Comparison of ENCODE assay signal across 1 cellular context in the genomic region with DNA sequence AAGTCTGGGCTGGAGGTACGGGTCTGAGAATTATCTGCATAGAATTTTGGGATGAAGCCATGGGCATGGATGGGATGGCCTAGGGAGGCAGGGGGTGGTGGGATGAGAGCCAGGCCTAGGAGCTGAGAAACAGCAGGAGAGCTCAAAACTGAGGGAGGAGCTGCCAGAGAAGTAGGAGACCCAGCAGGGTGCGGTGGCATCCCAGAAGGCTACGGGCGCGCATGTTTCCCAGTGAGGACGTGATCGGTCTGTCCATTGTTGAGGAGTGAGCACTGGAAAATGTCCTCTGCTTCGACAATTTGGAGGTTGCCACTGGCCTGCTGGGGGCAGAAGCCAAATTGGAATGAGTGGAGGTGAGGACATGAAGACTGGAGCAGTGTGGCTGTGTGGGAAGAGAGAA.
TF ChIP-seq lines count a peak whose summit lies in the region.

No MANE protein-coding gene starts in this region.

TF ChIP-seq in GM23338, 12 proteins besides CTCF, POLR2A, EP300 and RAD21 (continued from another document):
- TF ChIP-seq, protein P1, sequence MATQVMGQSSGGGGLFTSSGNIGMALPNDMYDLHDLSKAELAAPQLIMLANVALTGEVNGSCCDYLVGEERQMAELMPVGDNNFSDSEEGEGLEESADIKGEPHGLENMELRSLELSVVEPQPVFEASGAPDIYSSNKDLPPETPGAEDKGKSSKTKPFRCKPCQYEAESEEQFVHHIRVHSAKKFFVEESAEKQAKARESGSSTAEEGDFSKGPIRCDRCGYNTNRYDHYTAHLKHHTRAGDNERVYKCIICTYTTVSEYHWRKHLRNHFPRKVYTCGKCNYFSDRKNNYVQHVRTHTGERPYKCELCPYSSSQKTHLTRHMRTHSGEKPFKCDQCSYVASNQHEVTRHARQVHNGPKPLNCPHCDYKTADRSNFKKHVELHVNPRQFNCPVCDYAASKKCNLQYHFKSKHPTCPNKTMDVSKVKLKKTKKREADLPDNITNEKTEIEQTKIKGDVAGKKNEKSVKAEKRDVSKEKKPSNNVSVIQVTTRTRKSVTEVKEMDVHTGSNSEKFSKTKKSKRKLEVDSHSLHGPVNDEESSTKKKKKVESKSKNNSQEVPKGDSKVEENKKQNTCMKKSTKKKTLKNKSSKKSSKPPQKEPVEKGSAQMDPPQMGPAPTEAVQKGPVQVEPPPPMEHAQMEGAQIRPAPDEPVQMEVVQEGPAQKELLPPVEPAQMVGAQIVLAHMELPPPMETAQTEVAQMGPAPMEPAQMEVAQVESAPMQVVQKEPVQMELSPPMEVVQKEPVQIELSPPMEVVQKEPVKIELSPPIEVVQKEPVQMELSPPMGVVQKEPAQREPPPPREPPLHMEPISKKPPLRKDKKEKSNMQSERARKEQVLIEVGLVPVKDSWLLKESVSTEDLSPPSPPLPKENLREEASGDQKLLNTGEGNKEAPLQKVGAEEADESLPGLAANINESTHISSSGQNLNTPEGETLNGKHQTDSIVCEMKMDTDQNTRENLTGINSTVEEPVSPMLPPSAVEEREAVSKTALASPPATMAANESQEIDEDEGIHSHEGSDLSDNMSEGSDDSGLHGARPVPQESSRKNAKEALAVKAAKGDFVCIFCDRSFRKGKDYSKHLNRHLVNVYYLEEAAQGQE (IDR thresholded peaks at IDR 0.05; ENCODE audit: unreplicated experiment), result no peak
- TF ChIP-seq CREB1 (CRISPR knock-in tag; IDR thresholded peaks at IDR 0.05; ENCODE audit: low read depth) (no peak), ZNF331 (CRISPR knock-in tag; IDR thresholded peaks at IDR 0.05; ENCODE audit: low read depth) (no peak), JUNB (IDR thresholded peaks at IDR 0.05; ENCODE audit: unreplicated experiment) (no peak), POLR2AphosphoS5 (IDR thresholded peaks at IDR 0.05; ENCODE audit: low read depth) (no peak), EZH2phosphoT487 (IDR thresholded peaks at IDR 0.05; ENCODE audit: unreplicated experiment) (no peak), ZNF114 (CRISPR knock-in tag; IDR thresholded peaks at IDR 0.05) (no peak), EZH2 (IDR thresholded peaks at IDR 0.05; ENCODE audit: low read depth, unreplicated experiment) (no peak), NANOG (IDR thresholded peaks at IDR 0.05; ENCODE audit: borderline replicate concordance) (no peak)
- TF ChIP-seq, protein P2, sequence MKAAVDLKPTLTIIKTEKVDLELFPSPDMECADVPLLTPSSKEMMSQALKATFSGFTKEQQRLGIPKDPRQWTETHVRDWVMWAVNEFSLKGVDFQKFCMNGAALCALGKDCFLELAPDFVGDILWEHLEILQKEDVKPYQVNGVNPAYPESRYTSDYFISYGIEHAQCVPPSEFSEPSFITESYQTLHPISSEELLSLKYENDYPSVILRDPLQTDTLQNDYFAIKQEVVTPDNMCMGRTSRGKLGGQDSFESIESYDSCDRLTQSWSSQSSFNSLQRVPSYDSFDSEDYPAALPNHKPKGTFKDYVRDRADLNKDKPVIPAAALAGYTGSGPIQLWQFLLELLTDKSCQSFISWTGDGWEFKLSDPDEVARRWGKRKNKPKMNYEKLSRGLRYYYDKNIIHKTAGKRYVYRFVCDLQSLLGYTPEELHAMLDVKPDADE (IDR thresholded peaks at IDR 0.05), result no peak
- TF ChIP-seq, protein P3, sequence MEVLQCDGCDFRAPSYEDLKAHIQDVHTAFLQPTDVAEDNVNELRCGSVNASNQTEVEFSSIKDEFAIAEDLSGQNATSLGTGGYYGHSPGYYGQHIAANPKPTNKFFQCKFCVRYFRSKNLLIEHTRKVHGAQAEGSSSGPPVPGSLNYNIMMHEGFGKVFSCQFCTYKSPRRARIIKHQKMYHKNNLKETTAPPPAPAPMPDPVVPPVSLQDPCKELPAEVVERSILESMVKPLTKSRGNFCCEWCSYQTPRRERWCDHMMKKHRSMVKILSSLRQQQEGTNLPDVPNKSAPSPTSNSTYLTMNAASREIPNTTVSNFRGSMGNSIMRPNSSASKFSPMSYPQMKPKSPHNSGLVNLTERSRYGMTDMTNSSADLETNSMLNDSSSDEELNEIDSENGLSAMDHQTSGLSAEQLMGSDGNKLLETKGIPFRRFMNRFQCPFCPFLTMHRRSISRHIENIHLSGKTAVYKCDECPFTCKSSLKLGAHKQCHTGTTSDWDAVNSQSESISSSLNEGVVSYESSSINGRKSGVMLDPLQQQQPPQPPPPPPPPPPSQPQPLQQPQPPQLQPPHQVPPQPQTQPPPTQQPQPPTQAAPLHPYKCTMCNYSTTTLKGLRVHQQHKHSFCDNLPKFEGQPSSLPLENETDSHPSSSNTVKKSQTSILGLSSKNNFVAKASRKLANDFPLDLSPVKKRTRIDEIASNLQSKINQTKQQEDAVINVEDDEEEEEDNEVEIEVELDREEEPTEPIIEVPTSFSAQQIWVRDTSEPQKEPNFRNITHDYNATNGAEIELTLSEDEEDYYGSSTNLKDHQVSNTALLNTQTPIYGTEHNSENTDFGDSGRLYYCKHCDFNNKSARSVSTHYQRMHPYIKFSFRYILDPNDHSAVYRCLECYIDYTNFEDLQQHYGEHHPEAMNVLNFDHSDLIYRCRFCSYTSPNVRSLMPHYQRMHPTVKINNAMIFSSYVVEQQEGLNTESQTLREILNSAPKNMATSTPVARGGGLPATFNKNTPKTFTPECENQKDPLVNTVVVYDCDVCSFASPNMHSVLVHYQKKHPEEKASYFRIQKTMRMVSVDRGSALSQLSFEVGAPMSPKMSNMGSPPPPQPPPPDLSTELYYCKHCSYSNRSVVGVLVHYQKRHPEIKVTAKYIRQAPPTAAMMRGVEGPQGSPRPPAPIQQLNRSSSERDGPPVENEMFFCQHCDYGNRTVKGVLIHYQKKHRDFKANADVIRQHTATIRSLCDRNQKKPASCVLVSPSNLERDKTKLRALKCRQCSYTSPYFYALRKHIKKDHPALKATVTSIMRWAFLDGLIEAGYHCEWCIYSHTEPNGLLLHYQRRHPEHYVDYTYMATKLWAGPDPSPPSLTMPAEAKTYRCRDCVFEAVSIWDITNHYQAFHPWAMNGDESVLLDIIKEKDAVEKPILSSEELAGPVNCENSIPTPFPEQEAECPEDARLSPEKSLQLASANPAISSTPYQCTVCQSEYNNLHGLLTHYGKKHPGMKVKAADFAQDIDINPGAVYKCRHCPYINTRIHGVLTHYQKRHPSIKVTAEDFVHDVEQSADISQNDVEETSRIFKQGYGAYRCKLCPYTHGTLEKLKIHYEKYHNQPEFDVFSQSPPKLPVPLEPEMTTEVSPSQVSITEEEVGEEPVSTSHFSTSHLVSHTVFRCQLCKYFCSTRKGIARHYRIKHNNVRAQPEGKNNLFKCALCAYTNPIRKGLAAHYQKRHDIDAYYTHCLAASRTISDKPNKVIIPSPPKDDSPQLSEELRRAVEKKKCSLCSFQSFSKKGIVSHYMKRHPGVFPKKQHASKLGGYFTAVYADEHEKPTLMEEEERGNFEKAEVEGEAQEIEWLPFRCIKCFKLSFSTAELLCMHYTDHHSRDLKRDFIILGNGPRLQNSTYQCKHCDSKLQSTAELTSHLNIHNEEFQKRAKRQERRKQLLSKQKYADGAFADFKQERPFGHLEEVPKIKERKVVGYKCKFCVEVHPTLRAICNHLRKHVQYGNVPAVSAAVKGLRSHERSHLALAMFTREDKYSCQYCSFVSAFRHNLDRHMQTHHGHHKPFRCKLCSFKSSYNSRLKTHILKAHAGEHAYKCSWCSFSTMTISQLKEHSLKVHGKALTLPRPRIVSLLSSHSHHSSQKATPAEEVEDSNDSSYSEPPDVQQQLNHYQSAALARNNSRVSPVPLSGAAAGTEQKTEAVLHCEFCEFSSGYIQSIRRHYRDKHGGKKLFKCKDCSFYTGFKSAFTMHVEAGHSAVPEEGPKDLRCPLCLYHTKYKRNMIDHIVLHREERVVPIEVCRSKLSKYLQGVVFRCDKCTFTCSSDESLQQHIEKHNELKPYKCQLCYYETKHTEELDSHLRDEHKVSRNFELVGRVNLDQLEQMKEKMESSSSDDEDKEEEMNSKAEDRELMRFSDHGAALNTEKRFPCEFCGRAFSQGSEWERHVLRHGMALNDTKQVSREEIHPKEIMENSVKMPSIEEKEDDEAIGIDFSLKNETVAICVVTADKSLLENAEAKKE (CRISPR knock-in tag; IDR thresholded peaks at IDR 0.05), result no peak
